In the genomic region with DNA sequence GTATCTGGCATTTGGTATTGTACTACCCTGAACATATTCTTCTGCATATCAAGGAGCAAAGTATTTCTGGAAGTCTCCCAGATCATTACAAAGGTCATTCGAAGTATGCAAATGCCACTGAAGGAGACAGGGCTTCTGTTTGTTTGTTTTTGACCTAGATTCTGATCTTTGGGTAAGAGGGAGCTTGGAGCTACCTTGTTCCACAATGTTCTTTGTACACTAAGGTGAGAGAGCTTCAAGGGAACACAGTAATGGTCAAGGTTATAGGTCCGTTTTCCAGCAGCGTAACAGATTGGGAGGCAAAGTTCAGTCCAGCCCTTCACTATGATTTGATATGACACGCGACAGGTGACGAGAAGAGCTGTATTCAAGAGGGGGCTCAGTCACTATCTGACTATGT, we compare ENCODE assay signal across 27 cellular contexts. TPM values are rescaled to one million over a fixed set of nuclear protein-coding genes. Genes with fewer than 3 reads are reported as not detected.
"Had no signal": no experiment of that assay in that cellular context is flagged by ENCODE, and none has a peak within 500 bp of the region (broad histone marks: within the 10 kb centered on the region; RNA-seq: fewer than 3 reads in every experiment).

No MANE protein-coding gene starts in this region.

- H3K4me2 ChIP-seq: smooth muscle cell had no signal

- H3K27me3 ChIP-seq: left lung, ovary, transverse colon, upper lobe of left lung, vagina had no signal

- H3K4me3 ChIP-seq: heart left ventricle, left lung, lung, ovary, prostate gland, sigmoid colon, smooth muscle cell, transverse colon, upper lobe of left lung, vagina had no signal

- H3K27ac ChIP-seq: heart left ventricle, left lung, ovary, prostate gland, sigmoid colon, transverse colon, upper lobe of left lung, vagina had no signal

- DNase-seq: heart left ventricle; islet precursor cell; left cardiac atrium; left lung; mesendoderm; naive thymus-derived CD4-positive, alpha-beta T cell; ovary; posterior cingulate gyrus; retina; right cardiac atrium; sigmoid colon; stimulated activated CD4-positive, alpha-beta T cell treated with anti-CD3 and anti-CD28 coated beads, Interleukin-1b, Interleukin-23, amount 100 ng/mL, for 48 hours; stimulated activated CD4-positive, alpha-beta T cell treated with anti-CD3 and anti-CD28 coated beads, Interleukin-2, amount 100 ng/mL, for 48 hours; stimulated activated CD4-positive, alpha-beta T cell treated with anti-CD3 and anti-CD28 coated beads, Interleukin-4, amount 100 ng/mL, for 4 hours; stimulated activated CD8-positive, alpha-beta memory T cell treated with anti-CD3 and anti-CD28 coated beads, Interleukin-4, amount 100 ng/mL, for 48 hours; stimulated activated naive CD4-positive, alpha-beta T cell treated with Interleukin-2 at 50 U/mL for 16 hours; stimulated activated naive CD8-positive, alpha-beta T cell treated with anti-CD3 and anti-CD28 coated beads, Interleukin-15, amount 100 ng/mL, for 72 hours; substantia nigra; transverse colon; upper lobe of left lung had no signal

- H3K4me1 ChIP-seq: left lung, prostate gland, sigmoid colon, transverse colon, upper lobe of left lung, vagina had no signal

- H3K36me3 ChIP-seq: heart left ventricle, left lung, ovary, prostate gland, sigmoid colon, transverse colon, upper lobe of left lung, vagina had no signal

- H3K9me3 ChIP-seq: heart left ventricle, left lung, ovary, prostate gland, sigmoid colon, transverse colon, upper lobe of left lung, vagina had no signal

- ATAC-seq: heart left ventricle; left cardiac atrium; left lung; naive thymus-derived CD4-positive, alpha-beta T cell; natural killer cell treated with Interleukin-12 subunit alpha and Interleukin-12 subunit beta and Interleukin-15 and Interleukin-18, amount 100 ng/mL, for 72 hours; right cardiac atrium; stimulated activated memory B cell treated with anti-CD40 and anti-IgM and Interleukin-4, amounts not matched to agents 10 μg/mL and 1 μg/mL and 100 μg/mL, for 72 hours; stimulated activated naive CD8-positive, alpha-beta T cell treated with anti-CD3 and anti-CD28 coated beads, Interleukin-15, amount 100 ng/mL, for 72 hours had no signal

RNA-seq across cellular contexts. Expression of a gene that starts 10.0 kb away (rescaled TPM):
- total RNA-seq: left lung; myocyte; naive thymus-derived CD4-positive, alpha-beta T cell; natural killer cell treated with Interleukin-12 subunit alpha and Interleukin-12 subunit beta and Interleukin-15 and Interleukin-18, amount 100 ng/mL, for 72 hours; transverse colon; vagina had no signal
- polyA plus RNA-seq: lung; naive thymus-derived CD4-positive, alpha-beta T cell had no signal
